ENCODE assay signal across 10 cellular contexts in the genomic region with DNA sequence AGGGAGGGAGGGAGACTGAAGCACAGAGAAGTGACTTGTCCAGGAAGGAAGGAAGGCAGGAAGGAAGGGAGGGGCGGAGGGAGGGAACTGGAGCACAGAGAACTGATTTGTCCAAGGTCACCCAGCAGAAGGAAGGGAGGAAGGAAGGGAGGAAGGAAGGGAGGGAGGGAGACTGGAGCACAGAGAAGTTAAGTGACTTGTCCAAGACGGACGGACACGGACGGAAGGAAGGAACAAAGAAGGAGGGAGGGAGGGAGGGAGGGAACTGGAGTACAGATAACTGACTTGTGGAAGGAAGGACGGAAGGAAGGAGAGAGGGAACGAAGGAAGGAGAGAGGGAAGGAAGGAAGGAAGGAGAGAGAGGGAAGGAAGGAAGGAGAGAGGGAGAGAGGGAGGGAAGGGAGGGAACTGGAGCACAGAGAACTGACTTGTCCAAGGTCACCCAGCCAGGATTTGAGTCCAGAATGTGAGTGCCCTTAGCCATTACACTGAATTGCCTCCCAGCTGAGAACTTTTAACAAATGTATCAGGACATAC. TPM values are rescaled to one million over a fixed set of nuclear protein-coding genes. Genes with fewer than 3 reads are reported as not detected.
DNase-seq lines count a peak whose midpoint lies in the region; ATAC-seq, FAIRE-seq and TF ChIP-seq lines count a peak whose summit lies in the region.
"Had no signal": no experiment of that assay in that cellular context is flagged by ENCODE, and none has a peak within 500 bp of the region (broad histone marks: within the 10 kb centered on the region; RNA-seq: fewer than 3 reads in every experiment).

No MANE protein-coding gene starts in this region.

- H3K4me1 ChIP-seq in breast epithelium (peaks cover 0 to 2% of the 10 kb centered on the region in 2 donors), aorta (ENCODE audit: control insufficient read depth in 1 of 2, insufficient read depth in 2 of 2, low read length in 2 of 2) (no peaks in the 10 kb centered on the region)

- H3K4me3 ChIP-seq in breast epithelium = no peak overlapping the region
- no peak overlapping the region for H3K4me3 ChIP-seq in aorta (ENCODE audit: low read length in 2 of 2)

- peak; percentile 37 for FAIRE-seq in urothelium cell line (lab: Jason Lieb, UNC)

- H3K9me3 ChIP-seq in breast epithelium (no peaks in the 10 kb centered on the region), aorta (ENCODE audit: control insufficient read depth, low read length) (no peaks in the 10 kb centered on the region)

- intact Hi-C loops in MCF 10A (cut with micrococcal nuclease) = loop anchor here (5.0 kb wide), 1 partner anchor 40 kb away; no protein-coding TSS in a partner anchor
- intact Hi-C loops in breast epithelium (cut with DNase I; ENCODE audit: low total_unique reads) = no loop called here
- intact Hi-C loops in left ventricle myocardium superior (cut with micrococcal nuclease) = no loop called here
- intact Hi-C loops in aorta (cut with DNase I) = no loop called here

- no peak for TF ChIP-seq POLR2A in breast epithelium (IDR thresholded peaks at IDR 0.05)

- H3K4me1 Mint-ChIP-seq in MCF 10A (ENCODE audit: insufficient read depth, unreplicated experiment) (peaks cover 28% of the 10 kb centered on the region), T-cell (peaks cover 28 to 36% (median 28%) of the 10 kb centered on the region in 3 donors)

- POLR2A ChIA-PET in MCF 10A (lab: Yijun Ruan, JAX) (interaction anchor here (0.6 to 8.3 kb wide), 7 partner anchors 8 to 1093 kb away, joined by 3 to 95 read pairs (median 5); a partner anchor contains a TSS), T-cell (lab: Charles Lee) (interaction anchor here in 1 of 2 donors (0.5 kb wide), 1 partner anchor 413 kb away, joined by 3 read pairs; no protein-coding TSS in a partner anchor)

- H3K27ac Mint-ChIP-seq in MCF 10A (ENCODE audit: low read depth, unreplicated experiment) (peak overlapping the region; percentile 85), T-cell (peak overlapping the region in 1 of 2 donors; percentile 84)

- H3K36me3 Mint-ChIP-seq in MCF 10A (ENCODE audit: insufficient read depth, unreplicated experiment) = peaks cover 6% of the 10 kb centered on the region
- H3K36me3 Mint-ChIP-seq in T-cell = no peaks in the 10 kb centered on the region

- TF ChIP-seq CTCF in MCF 10A (IDR thresholded peaks at IDR 0.05; ENCODE audit: unreplicated experiment) = no peak
- no peak for TF ChIP-seq CTCF in breast epithelium (IDR thresholded peaks at IDR 0.05)

- H3K4me3 Mint-ChIP-seq in MCF 10A (ENCODE audit: unreplicated experiment) (peak overlapping the region; percentile 91), T-cell (peak overlapping the region in 2 of 3 donors; percentile 95 to 97)

- CTCF ChIA-PET in MCF 10A (lab: Yijun Ruan, JAX) = interaction anchor here (0.6 kb wide), 2 partner anchors 152 to 295 kb away, joined by 3 read pairs; a partner anchor contains a TSS
- CTCF ChIA-PET in T-cell (lab: Charles Lee) = no interaction called here

- H3K27ac ChIP-seq in breast epithelium = no peak overlapping the region
- no peak overlapping the region for H3K27ac ChIP-seq in aorta (ENCODE audit: low read depth in 1 of 2, low read length in 2 of 2)

- H3K36me3 ChIP-seq in breast epithelium = no peaks in the 10 kb centered on the region
- no peaks in the 10 kb centered on the region for H3K36me3 ChIP-seq in aorta (ENCODE audit: control insufficient read depth in 1 of 2, insufficient read depth in 2 of 2, low read length in 1 of 2)

- BruUV-seq in MCF 10A (replicated peaks; lab: Mats Ljungman, UMichigan) = no TSS peak

- DNase-seq in MCF 10A (ENCODE audit: unreplicated experiment) (peak; percentile 50), breast epithelium (ENCODE audit: low spot score in 2 of 2) (no peak), T-cell (no peak), left ventricle myocardium superior (no peak), urothelium cell line (ENCODE audit: low spot score) (no peak), aorta (no peak), NCI-H1092 (lab: John Stamatoyannopoulos, UW) (no peak)
- DNase-seq: DMS153, NCI-H446 had no signal

- ATAC-seq in T-cell (replicated peaks in 1 of 4) (no peak), left ventricle myocardium superior (peak; percentile 41), aorta (ENCODE audit: low FRiP score) (no peak), HG03045 (IDR thresholded peaks at IDR 0.05; ENCODE audit: unreplicated experiment) (no peak)

- H3K9me3 Mint-ChIP-seq in MCF 10A (ENCODE audit: unreplicated experiment) (no peaks in the 10 kb centered on the region), T-cell (no peaks in the 10 kb centered on the region)

- 66 to 69% methylated on average over 7 of the region's 7 CpGs for WGBS in aorta, 2 donors

- H3K27me3 ChIP-seq in breast epithelium = no peaks in the 10 kb centered on the region
- H3K27me3 ChIP-seq in aorta (ENCODE audit: control insufficient read depth in 1 of 2, insufficient read depth in 2 of 2, low read length in 1 of 2) = no peaks in the 10 kb centered on the region

- no peaks in the 10 kb centered on the region for H3K27me3 Mint-ChIP-seq in MCF 10A (ENCODE audit: insufficient read depth, unreplicated experiment)
- H3K27me3 Mint-ChIP-seq in T-cell = no peaks in the 10 kb centered on the region

RNA-seq across cellular contexts. Expression of a gene that starts 1.5 kb away (rescaled TPM):
- 40.3 and 62.4 TPM in 2 replicates for total RNA-seq in MCF 10A (2022)
- 1 to 10 TPM; 5.7 to 6.9 (median 5.8) TPM for total RNA-seq in breast epithelium
- total RNA-seq in T-cell = 10 to 100 TPM in 2 of 5 donors, 1 to 10 TPM in 3; 2.9 to 10.9 (median 7.1) TPM
- 0.52 TPM for total RNA-seq in left ventricle myocardium superior
- 10 to 100 TPM in 1 of 2 donors, 1 to 10 TPM in 1; 6.1 to 12.1 TPM for total RNA-seq in aorta
- polyA plus RNA-seq in aorta = 1 to 10 TPM; 2.0 to 3.6 TPM
